ENCODE assay signal across 23 cellular contexts in the genomic region with DNA sequence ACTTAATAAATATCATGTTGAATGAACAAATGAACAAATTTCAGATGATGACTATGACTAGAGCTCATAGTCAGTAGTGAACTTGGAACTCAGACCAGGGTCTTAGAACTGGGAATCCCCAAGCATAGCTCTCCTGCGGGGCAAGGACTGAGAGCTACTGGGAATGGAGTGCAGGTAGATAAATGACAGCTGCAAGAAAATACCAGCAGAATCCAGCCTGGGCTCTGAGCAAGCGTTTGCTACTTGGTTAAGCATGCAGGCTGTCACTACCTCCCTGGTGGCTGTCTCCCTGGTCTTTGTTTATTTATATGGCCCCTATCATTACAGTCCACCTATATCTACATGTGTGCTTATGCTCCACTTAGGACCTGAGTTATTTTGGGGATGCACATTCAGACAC.
"Had no signal": no experiment of that assay in that cellular context is flagged by ENCODE, and none has a peak within 500 bp of the region (broad histone marks: within the 10 kb centered on the region; RNA-seq: fewer than 3 reads in every experiment).

No MANE protein-coding gene starts in this region.

- ATAC-seq: effector memory CD8-positive, alpha-beta T cell; esophagus mucosa; gastrocnemius medialis; heart right ventricle; left cardiac atrium; left lung; left ventricle myocardium superior; lower lobe of right lung; mucosa of descending colon had no signal

- H3K4me3 Mint-ChIP-seq: dendritic cell treated with granulocyte-macrophage colony-stimulating factor and Interleukin-4, amounts not matched to agents 40 ng/mL and 50 ng/mL, for 4 days; effector memory CD8-positive, alpha-beta T cell; endodermal cell; mesothelial cell of epicardium had no signal

- H3K36me3 Mint-ChIP-seq: mesothelial cell of epicardium had no signal

- H3K27me3 Mint-ChIP-seq: dendritic cell treated with granulocyte-macrophage colony-stimulating factor and Interleukin-4, amounts not matched to agents 40 ng/mL and 50 ng/mL, for 4 days had no signal

- H3K27ac Mint-ChIP-seq: dendritic cell treated with granulocyte-macrophage colony-stimulating factor and Interleukin-4, amounts not matched to agents 40 ng/mL and 50 ng/mL, for 4 days; effector memory CD8-positive, alpha-beta T cell; endodermal cell; mesothelial cell of epicardium had no signal

- H3K4me1 Mint-ChIP-seq: mesothelial cell of epicardium had no signal

- DNase-seq: colonic mucosa; cortex of kidney; effector CD8-positive, alpha-beta T cell; effector memory CD8-positive, alpha-beta T cell; endodermal cell; erythroblast; esophagus squamous epithelium; foreskin fibroblast; foreskin melanocyte; gastrocnemius medialis; glutamatergic neuron; head of caudate nucleus; heart right ventricle; hippocampal formation; left cardiac atrium; left lung; left ventricle myocardium superior; lower lobe of right lung; mesenchymal stem cell; mucosa of descending colon had no signal

- H3K9me3 ChIP-seq: colonic mucosa, esophagus squamous epithelium, gastrocnemius medialis, heart right ventricle, left lung, lower lobe of right lung, mucosa of descending colon had no signal
